ENCODE assay signal across 7 cellular contexts in the genomic region with DNA sequence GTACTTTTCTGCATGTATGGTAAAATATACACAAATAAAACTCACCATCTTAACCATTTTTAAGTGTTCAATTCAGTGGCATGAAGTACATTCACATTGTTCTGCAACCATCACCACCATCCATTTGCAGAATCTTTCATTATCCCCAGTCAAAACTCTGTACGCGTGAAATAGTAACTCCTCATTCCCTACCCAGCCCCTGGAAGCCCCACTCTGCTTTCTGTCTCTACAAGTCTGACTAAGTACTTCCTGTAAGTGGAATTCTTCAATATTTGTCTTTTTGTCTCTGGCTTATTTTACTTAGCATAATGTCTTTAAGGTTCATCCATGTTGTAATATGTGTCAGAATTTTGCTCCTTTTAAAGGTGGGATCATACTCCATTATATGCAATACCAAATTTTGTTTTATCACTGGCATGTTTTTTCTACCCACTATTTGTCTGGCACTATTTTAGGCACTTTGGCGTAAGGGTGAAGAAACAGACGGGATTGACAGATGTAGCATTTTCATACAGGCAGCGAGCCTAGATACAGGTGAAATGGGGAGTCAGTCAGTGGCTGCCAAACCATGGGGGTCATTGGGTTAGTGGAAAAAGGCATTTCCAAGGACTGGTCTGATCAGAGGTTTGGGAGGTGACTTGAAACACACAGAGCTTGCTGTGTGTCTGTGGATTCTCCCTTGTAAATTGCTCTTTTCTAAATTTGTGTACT.
"Had no signal": no experiment of that assay in that cellular context is flagged by ENCODE, and none has a peak within 500 bp of the region (broad histone marks: within the 10 kb centered on the region; RNA-seq: fewer than 3 reads in every experiment).

No MANE protein-coding gene starts in this region.

- DNase-seq: H9, HCEC 1CT, KBM-7 had no signal

- FAIRE-seq: H1, H54, HTR-8/SVneo had no signal

- ATAC-seq: GM23338 had no signal

- H3K4me2 ChIP-seq: GM23338 had no signal

- H3K4me3 ChIP-seq: GM23338 had no signal

- H2AFZ ChIP-seq: GM23338 had no signal
